In the genomic region with DNA sequence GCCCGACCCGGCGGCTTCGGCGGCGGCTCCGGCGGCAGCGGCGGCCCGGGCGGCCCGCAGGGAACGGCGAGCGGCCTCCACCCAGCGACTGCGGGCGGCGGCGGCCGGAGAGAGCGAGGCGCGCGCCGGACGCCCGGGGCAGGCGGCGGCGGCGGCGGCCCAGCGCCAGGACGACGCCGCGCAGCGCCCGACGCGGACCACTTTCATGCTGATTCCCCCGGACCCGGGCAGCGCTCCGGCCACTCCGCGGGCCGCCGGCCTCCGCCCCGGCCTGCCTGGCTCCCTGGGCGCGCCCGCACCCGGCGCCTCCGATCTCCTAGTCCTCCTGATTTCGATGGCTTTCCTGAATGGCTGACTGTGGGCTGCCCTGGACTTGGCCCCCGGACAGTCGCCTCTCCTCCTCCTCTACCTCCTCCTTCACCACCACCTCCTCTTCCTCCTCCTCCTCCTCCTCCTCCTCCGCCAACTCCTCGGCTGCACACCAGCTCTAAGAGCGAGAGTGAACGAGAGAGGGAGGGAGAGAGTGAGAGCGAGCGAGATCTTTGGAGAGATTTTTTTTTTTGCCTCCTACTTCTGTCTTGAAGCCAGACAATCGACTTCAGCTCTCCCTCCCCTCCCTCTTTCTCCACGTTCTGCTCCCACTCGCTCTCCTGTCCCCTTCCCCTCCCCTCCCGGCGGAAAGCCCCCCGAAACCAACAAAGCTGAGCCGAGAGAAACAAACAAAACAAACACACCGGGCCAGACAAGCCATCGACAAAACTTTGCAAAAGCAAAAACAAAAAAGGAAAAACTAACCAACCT, we compare ENCODE assay signal across 8 cellular contexts. TPM values are rescaled to one million over a fixed set of nuclear protein-coding genes. Genes with fewer than 3 reads are reported as not detected.
A peak's percentile ranks its signal among the peaks of the same experiment; 100 is the strongest.
DNase-seq lines count a peak whose midpoint lies in the region; ATAC-seq and TF ChIP-seq lines count a peak whose summit lies in the region.

No MANE protein-coding gene starts in this region.

- H3K9ac ChIP-seq in HUES6 (ENCODE audit: low read length), result no peak overlapping the region
- H3K9ac ChIP-seq in liver (ENCODE audit: low read depth in 1 of 2, low read length in 2 of 2), result peak overlapping the region; percentile 89 to 92

- peaks cover 42% of the 10 kb centered on the region for H3K4me1 Mint-ChIP-seq in brain

- peak overlapping the region; percentile 91 to 99 (median 96) for H3K4me3 Mint-ChIP-seq in brain

- TF ChIP-seq CTCF in brain (conservative IDR thresholded peaks at IDR 0.05) (no peak), liver (IDR thresholded peaks at IDR 0.05; ENCODE audit: low read depth, low read length, missing input control) (no peak), transverse colon (IDR thresholded peaks at IDR 0.05) (no peak)

- peaks cover 45% of the 10 kb centered on the region for H3K36me3 Mint-ChIP-seq in brain

- H3K4me3 ChIP-seq in HUES6 (ENCODE audit: low read depth, low read length) (peak overlapping the region; percentile 59), liver (ENCODE audit: low read depth in 1 of 3, low read length in 3 of 3) (peak overlapping the region; percentile 53 to 92 (median 74)), transverse colon (peak overlapping the region; percentile 55 to 86 (median 74))

- H3K36me3 ChIP-seq in HUES6 (ENCODE audit: control insufficient read depth, insufficient read depth, low read length), result no peaks in the 10 kb centered on the region
- H3K36me3 ChIP-seq in liver (ENCODE audit: control insufficient read depth in 4 of 4, insufficient read depth in 3 of 4, low read depth in 1 of 4, low read length in 3 of 4), result peaks cover 0 to 5% (median 0%) of the 10 kb centered on the region in 4 donors
- no peaks in the 10 kb centered on the region for H3K36me3 ChIP-seq in transverse colon

- intact Hi-C loops in transverse colon (cut with DNase I; ENCODE audit: low total_unique reads), result no loop called here

- WGBS in liver, result 1% methylated on average over 77 of the region's 77 CpGs
- WGBS in transverse colon (ENCODE audit: low coverage in 1 of 2), 2 donors, result 0 to 10% methylated on average over 8 to 48 of the region's 77 CpGs

- H3K4me1 ChIP-seq in HUES6 (ENCODE audit: control insufficient read depth, insufficient read depth, low read length) (peaks cover 56% of the 10 kb centered on the region), liver (ENCODE audit: control insufficient read depth in 4 of 4, insufficient read depth in 4 of 4, low read length in 3 of 4) (peaks cover 3 to 37% (median 31%) of the 10 kb centered on the region in 4 donors), transverse colon (peaks cover 0 to 28% (median 17%) of the 10 kb centered on the region in 4 donors)

- DNase-seq in ELR (ENCODE audit: low read depth), result peak; percentile 54
- DNase-seq in transverse colon, result no peak
- DNase-seq in mesenteric fat pad (ENCODE audit: low spot score), result no peak

- peaks cover 0 to 12% (median 0%) of the 10 kb centered on the region in 5 experiments for H3K9me3 Mint-ChIP-seq in brain

- H3K27ac ChIP-seq in HUES6 (ENCODE audit: low read depth, low read length) (no peak overlapping the region), liver (ENCODE audit: low read depth in 1 of 2, low read length in 2 of 2) (peak overlapping the region; percentile 90 to 94), transverse colon (peak overlapping the region; percentile 94 to 98 (median 97))

- in situ Hi-C loops in transverse colon (cut with MboI; ENCODE audit: low pct_ligation_motif_present in 1 of 4, low pct_unique_long_range_greater_than_20kb in 1 of 4, low sequenced_read_pairs in 3 of 4), result loop anchor here in 2 of 4 donors (25.0 kb wide), 1 partner anchor 1069 kb away; no protein-coding TSS in a partner anchor

- no peak for ATAC-seq in HG03565 (IDR thresholded peaks at IDR 0.05; ENCODE audit: unreplicated experiment)
- ATAC-seq in HG03280 (IDR thresholded peaks at IDR 0.05; ENCODE audit: unreplicated experiment), result no peak

- peaks cover 95% of the 10 kb centered on the region for H3K27me3 ChIP-seq in HUES6 (ENCODE audit: control insufficient read depth, insufficient read depth, low read length)
- no peaks in the 10 kb centered on the region for H3K27me3 ChIP-seq in liver (ENCODE audit: control insufficient read depth in 4 of 4, insufficient read depth in 4 of 4, low read length in 3 of 4)
- H3K27me3 ChIP-seq in transverse colon, result peaks cover 10% of the 10 kb centered on the region

- peak; percentile 14 for TF ChIP-seq POLR2A in transverse colon (IDR thresholded peaks at IDR 0.05)

- peak overlapping the region; percentile 92 to 100 (median 99) for H3K27ac Mint-ChIP-seq in brain

- no peak for TF ChIP-seq EP300 in transverse colon (IDR thresholded peaks at IDR 0.05; ENCODE audit: low read depth)

- H3K9me3 ChIP-seq in HUES6 (ENCODE audit: control insufficient read depth, insufficient read depth, low read depth, low read length), result no peaks in the 10 kb centered on the region
- H3K9me3 ChIP-seq in liver (ENCODE audit: control insufficient read depth in 4 of 4, low read length in 3 of 4), result no peaks in the 10 kb centered on the region
- no peaks in the 10 kb centered on the region for H3K9me3 ChIP-seq in transverse colon

- TF ChIP-seq RAD21 in liver (IDR thresholded peaks at IDR 0.05), result no peak

- H3K27me3 Mint-ChIP-seq in brain, result peaks cover 76% of the 10 kb centered on the region

TF ChIP-seq in liver, 16 proteins besides CTCF, POLR2A, EP300 and RAD21:
- no peak for TF ChIP-seq NR2F2 (IDR thresholded peaks at IDR 0.05)
- TF ChIP-seq, protein P1, sequence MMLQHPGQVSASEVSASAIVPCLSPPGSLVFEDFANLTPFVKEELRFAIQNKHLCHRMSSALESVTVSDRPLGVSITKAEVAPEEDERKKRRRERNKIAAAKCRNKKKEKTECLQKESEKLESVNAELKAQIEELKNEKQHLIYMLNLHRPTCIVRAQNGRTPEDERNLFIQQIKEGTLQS (IDR thresholded peaks at IDR 0.05), result no peak
- TF ChIP-seq TAF1 (conservative IDR thresholded peaks at IDR 0.05), result no peak
- TF ChIP-seq FOXA2 (IDR thresholded peaks at IDR 0.05), result no peak
- TF ChIP-seq EGR1 (IDR thresholded peaks at IDR 0.05; ENCODE audit: low read depth in 2 of 2), result no peak
- TF ChIP-seq HNF4A (conservative IDR thresholded peaks at IDR 0.05), result no peak
- TF ChIP-seq, protein P2, sequence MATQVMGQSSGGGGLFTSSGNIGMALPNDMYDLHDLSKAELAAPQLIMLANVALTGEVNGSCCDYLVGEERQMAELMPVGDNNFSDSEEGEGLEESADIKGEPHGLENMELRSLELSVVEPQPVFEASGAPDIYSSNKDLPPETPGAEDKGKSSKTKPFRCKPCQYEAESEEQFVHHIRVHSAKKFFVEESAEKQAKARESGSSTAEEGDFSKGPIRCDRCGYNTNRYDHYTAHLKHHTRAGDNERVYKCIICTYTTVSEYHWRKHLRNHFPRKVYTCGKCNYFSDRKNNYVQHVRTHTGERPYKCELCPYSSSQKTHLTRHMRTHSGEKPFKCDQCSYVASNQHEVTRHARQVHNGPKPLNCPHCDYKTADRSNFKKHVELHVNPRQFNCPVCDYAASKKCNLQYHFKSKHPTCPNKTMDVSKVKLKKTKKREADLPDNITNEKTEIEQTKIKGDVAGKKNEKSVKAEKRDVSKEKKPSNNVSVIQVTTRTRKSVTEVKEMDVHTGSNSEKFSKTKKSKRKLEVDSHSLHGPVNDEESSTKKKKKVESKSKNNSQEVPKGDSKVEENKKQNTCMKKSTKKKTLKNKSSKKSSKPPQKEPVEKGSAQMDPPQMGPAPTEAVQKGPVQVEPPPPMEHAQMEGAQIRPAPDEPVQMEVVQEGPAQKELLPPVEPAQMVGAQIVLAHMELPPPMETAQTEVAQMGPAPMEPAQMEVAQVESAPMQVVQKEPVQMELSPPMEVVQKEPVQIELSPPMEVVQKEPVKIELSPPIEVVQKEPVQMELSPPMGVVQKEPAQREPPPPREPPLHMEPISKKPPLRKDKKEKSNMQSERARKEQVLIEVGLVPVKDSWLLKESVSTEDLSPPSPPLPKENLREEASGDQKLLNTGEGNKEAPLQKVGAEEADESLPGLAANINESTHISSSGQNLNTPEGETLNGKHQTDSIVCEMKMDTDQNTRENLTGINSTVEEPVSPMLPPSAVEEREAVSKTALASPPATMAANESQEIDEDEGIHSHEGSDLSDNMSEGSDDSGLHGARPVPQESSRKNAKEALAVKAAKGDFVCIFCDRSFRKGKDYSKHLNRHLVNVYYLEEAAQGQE (IDR thresholded peaks at IDR 0.05), result no peak
- TF ChIP-seq GABPA (IDR thresholded peaks at IDR 0.05 in 1 of 2, conservative IDR thresholded peaks at IDR 0.05 in 1 of 2), result no peak
- TF ChIP-seq, protein P3, sequence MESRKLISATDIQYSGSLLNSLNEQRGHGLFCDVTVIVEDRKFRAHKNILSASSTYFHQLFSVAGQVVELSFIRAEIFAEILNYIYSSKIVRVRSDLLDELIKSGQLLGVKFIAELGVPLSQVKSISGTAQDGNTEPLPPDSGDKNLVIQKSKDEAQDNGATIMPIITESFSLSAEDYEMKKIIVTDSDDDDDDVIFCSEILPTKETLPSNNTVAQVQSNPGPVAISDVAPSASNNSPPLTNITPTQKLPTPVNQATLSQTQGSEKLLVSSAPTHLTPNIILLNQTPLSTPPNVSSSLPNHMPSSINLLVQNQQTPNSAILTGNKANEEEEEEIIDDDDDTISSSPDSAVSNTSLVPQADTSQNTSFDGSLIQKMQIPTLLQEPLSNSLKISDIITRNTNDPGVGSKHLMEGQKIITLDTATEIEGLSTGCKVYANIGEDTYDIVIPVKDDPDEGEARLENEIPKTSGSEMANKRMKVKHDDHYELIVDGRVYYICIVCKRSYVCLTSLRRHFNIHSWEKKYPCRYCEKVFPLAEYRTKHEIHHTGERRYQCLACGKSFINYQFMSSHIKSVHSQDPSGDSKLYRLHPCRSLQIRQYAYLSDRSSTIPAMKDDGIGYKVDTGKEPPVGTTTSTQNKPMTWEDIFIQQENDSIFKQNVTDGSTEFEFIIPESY (IDR thresholded peaks at IDR 0.05), result no peak
- no peak for TF ChIP-seq YY1 (IDR thresholded peaks at IDR 0.05)
- no peak for TF ChIP-seq RXRA (IDR thresholded peaks at IDR 0.05)
- no peak for TF ChIP-seq JUND (IDR thresholded peaks at IDR 0.05)
- TF ChIP-seq HNF4G (IDR thresholded peaks at IDR 0.05), result no peak

RNA-seq across cellular contexts. Expression of a gene that starts 0.8 kb away (rescaled TPM):
- polyA plus RNA-seq in brain (ENCODE audit: insufficient read depth, low read depth, low replicate concordance), result 60.4 TPM
- total RNA-seq in liver, result 1 to 10 TPM; 5.9 to 6.4 TPM
- 10 to 100 TPM; 12.0 to 22.4 TPM for polyA plus RNA-seq in liver
- total RNA-seq in transverse colon, result 10 to 100 TPM; 11.3 to 29.5 (median 18.4) TPM
- 76.3 TPM for total RNA-seq in mesenteric fat pad
